9 cellular contexts compared by ENCODE assay signal in the genomic region with DNA sequence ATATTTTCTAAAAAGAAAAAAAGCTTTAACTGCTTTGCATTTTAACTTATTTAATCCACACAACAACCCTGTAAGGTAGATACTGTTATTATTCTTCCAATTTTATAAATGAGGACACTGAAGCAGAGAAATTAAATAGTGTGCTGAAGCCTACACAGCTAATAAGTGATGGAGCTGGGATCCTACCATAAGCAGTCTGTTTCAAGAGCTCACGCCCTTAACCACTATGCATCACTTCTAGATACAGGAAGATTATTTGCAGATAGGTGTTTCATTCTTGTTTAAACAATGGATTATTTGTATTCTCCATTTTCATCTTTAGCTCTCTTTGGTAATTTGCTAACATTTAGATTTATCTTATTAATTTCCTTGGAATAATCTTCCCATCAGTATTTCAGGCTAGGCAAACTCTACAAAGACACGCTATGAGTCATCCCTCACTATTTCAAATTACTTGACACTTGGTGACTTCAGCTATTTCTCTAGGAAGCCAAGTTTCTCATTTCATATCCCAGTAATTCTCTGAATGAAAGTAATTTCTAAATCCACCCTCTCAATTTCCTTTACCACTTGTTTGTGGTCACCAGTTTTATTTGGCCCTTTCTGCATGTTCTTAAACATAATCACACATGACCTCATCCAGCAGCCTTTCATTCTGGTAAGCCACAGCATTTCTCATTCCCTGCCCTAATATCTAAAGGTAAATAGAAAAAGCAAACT.
A peak's percentile ranks its signal among the peaks of the same experiment; 100 is the strongest.
DNase-seq lines count a peak whose midpoint lies in the region; ATAC-seq and TF ChIP-seq lines count a peak whose summit lies in the region.
"Had no signal": no experiment of that assay in that cellular context is flagged by ENCODE, and none has a peak within 500 bp of the region (broad histone marks: within the 10 kb centered on the region; RNA-seq: fewer than 3 reads in every experiment).

No MANE protein-coding gene starts in this region.

- peak; percentile 38 for ATAC-seq in GM21619 (IDR thresholded peaks at IDR 0.05; ENCODE audit: unreplicated experiment)

- H3K9me3 ChIP-seq in SJCRH30 (replicated peaks), result no peaks in the 10 kb centered on the region
- no peaks in the 10 kb centered on the region for H3K9me3 ChIP-seq in mesenchymal stem cell (ENCODE audit: control insufficient read depth, low read length)
- H3K9me3 ChIP-seq in BE2C, result no peaks in the 10 kb centered on the region
- H3K9me3 ChIP-seq: HAP-1 had no signal

- no peaks in the 10 kb centered on the region for H3K4me1 Mint-ChIP-seq in CD14-positive monocyte

- H3K9ac ChIP-seq in mesenchymal stem cell (ENCODE audit: low read length), result no peak overlapping the region

- no peak overlapping the region for H2BK120ac ChIP-seq in mesenchymal stem cell (ENCODE audit: low read depth, low read length)

- peaks cover 0 to 23% (median 1%) of the 10 kb centered on the region in 3 donors for H3K27me3 Mint-ChIP-seq in CD14-positive monocyte (ENCODE audit: low read depth in 3 of 3)

- WGBS in mesenchymal stem cell, result 45% methylated on average over 1 of the region's 2 CpGs

- H2BK12ac ChIP-seq in mesenchymal stem cell (ENCODE audit: low read length in 2 of 2), result no peak overlapping the region

- no peaks in the 10 kb centered on the region for H3K79me1 ChIP-seq in mesenchymal stem cell (replicated peaks; ENCODE audit: low read length, poor library complexity, severe bottlenecking)

- CTCF ChIA-PET in GM10248 (lab: Yijun Ruan, JAX), result interaction anchor here (1.2 kb wide), 1 partner anchor 10 kb away, joined by 3 read pairs; no protein-coding TSS in a partner anchor

- H3K23ac ChIP-seq in mesenchymal stem cell (ENCODE audit: low read length in 2 of 2), result no peak overlapping the region

- H2AFZ ChIP-seq in mesenchymal stem cell (ENCODE audit: low read depth, low read length), result no peak overlapping the region

- H3K27me3 ChIP-seq in SJCRH30, result no peaks in the 10 kb centered on the region
- no peaks in the 10 kb centered on the region for H3K27me3 ChIP-seq in mesenchymal stem cell (ENCODE audit: control insufficient read depth in 1 of 2, insufficient read depth in 1 of 2, low read length in 2 of 2)
- no peaks in the 10 kb centered on the region for H3K27me3 ChIP-seq in BE2C

- no peak overlapping the region for H2AK5ac ChIP-seq in mesenchymal stem cell (ENCODE audit: low read length, severe bottlenecking)

- TF ChIP-seq CTCF in GM10248 (IDR thresholded peaks at IDR 0.05; ENCODE audit: control extremely low read depth, extremely low read depth, low read depth, missing control alignments), result no peak
- no peak for TF ChIP-seq CTCF in CD14-positive monocyte (IDR thresholded peaks at IDR 0.05)
- TF ChIP-seq CTCF in BE2C (IDR thresholded peaks at IDR 0.05; ENCODE audit: low read depth, low read length), result no peak

- peaks cover 48% of the 10 kb centered on the region for H3K4me1 ChIP-seq in SJCRH30
- no peaks in the 10 kb centered on the region for H3K4me1 ChIP-seq in mesenchymal stem cell (ENCODE audit: control insufficient read depth, insufficient read depth, low read depth, low read length)
- no peaks in the 10 kb centered on the region for H3K4me1 ChIP-seq in BE2C
- H3K4me1 ChIP-seq: HAP-1 had no signal

- intact Hi-C loops in CD14-positive monocyte (cut with micrococcal nuclease), result no loop called here

- H3K27ac Mint-ChIP-seq in CD14-positive monocyte, result no peak overlapping the region

- H3K4me3 Mint-ChIP-seq in CD14-positive monocyte, result peak overlapping the region in 1 of 2 donors; percentile 37

- H3K18ac ChIP-seq in mesenchymal stem cell (ENCODE audit: low read depth in 1 of 2, low read length in 2 of 2), result no peak overlapping the region

- POLR2A ChIA-PET in GM10248 (lab: Yijun Ruan, JAX), result no interaction called here

- H3K27ac ChIP-seq in SJCRH30 (peak overlapping the region; percentile 44), mesenchymal stem cell (ENCODE audit: low read length, poor library complexity, severe bottlenecking) (no peak overlapping the region)

- H3K36me3 ChIP-seq in SJCRH30 (no peaks in the 10 kb centered on the region), mesenchymal stem cell (ENCODE audit: control insufficient read depth in 1 of 2, insufficient read depth in 2 of 2, low read depth in 1 of 2, low read length in 2 of 2) (no peaks in the 10 kb centered on the region), BE2C (no peaks in the 10 kb centered on the region)
- H3K36me3 ChIP-seq: HAP-1 had no signal

- H4K8ac ChIP-seq in mesenchymal stem cell (ENCODE audit: low read length), result no peak overlapping the region

- no peak overlapping the region for H2BK15ac ChIP-seq in mesenchymal stem cell (ENCODE audit: low read depth, poor library complexity, severe bottlenecking)

- H2BK5ac ChIP-seq in mesenchymal stem cell (ENCODE audit: low read depth, low read length, poor library complexity, severe bottlenecking), result no peak overlapping the region

- DNase-seq in GM10248 (ENCODE audit: extremely low spot score) (peak; percentile 3), SJCRH30 (peak; percentile 55 to 83), mesenchymal stem cell (peak; percentile 45), CD14-positive monocyte (ENCODE audit: low spot score) (no peak), BE2C (no peak)
- DNase-seq in stimulated activated CD4-positive, alpha-beta T cell treated with anti-CD3 and anti-CD28 coated beads, Interleukin-15, amount 100 ng/mL, for 24 hours, result no peak
- DNase-seq: activated gamma-delta T cell had no signal

- no peak overlapping the region for H3K14ac ChIP-seq in mesenchymal stem cell (ENCODE audit: low read length in 2 of 2)

- no peak overlapping the region for H3K4me2 ChIP-seq in mesenchymal stem cell (ENCODE audit: low read length, poor library complexity, severe bottlenecking)

- H3K36me3 Mint-ChIP-seq in CD14-positive monocyte, result no peaks in the 10 kb centered on the region

- peaks cover 0 to 6% (median 0%) of the 10 kb centered on the region in 7 donors for H3K9me3 Mint-ChIP-seq in CD14-positive monocyte

- H3K4ac ChIP-seq in mesenchymal stem cell (ENCODE audit: low read depth in 1 of 2, low read length in 2 of 2), result no peak overlapping the region

- H4K91ac ChIP-seq in mesenchymal stem cell (ENCODE audit: low read length), result no peak overlapping the region

- H3K4me3 ChIP-seq in SJCRH30, result no peak overlapping the region
- H3K4me3 ChIP-seq in mesenchymal stem cell (ENCODE audit: insufficient read depth in 1 of 2, low read depth in 1 of 2, low read length in 2 of 2), result no peak overlapping the region
- no peak overlapping the region for H3K4me3 ChIP-seq in BE2C (ENCODE audit: low read depth, low read length)
- H3K4me3 ChIP-seq: HAP-1 had no signal

Comparison
In these comparisons a context has a peak if more than half of its experiments do, and no peak if none do; other contexts are left out.
1. DNase-seq: peak in GM10248 (single experiment), SJCRH30 (2 of 2) and mesenchymal stem cell (single experiment); none in stimulated activated CD4-positive, alpha-beta T cell treated with anti-CD3 and anti-CD28 coated beads, Interleukin-15, amount 100 ng/mL, for 24 hours (single experiment), CD14-positive monocyte (single experiment) and BE2C (single experiment).